Comparison of ENCODE assay signal across 20 cellular contexts in the genomic region with DNA sequence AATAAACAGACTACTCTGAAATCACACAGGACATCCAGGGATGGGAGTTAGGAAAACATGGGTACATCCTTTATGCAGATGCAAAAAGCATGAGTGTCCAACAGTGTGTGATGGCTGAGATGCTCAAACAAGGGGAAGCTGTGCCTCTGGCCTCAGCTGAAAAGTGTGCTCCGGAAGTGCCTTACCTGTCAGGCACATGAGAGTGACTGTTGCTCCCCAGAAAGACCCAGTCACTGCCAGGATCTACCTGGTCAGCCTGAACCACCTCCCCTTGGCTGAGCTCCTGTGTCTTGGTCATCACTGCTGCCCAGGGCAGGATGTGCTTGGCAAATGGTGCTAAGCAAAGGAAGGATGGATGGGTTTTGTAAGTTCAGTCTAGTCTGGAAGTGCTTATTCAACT. TPM values are rescaled to one million over a fixed set of nuclear protein-coding genes. Genes with fewer than 3 reads are reported as not detected.
"Had no signal": no experiment of that assay in that cellular context is flagged by ENCODE, and none has a peak within 500 bp of the region (broad histone marks: within the 10 kb centered on the region; RNA-seq: fewer than 3 reads in every experiment).

No MANE protein-coding gene starts in this region.

- H3K9me3 ChIP-seq: lower lobe of right lung, SJCRH30, tibial artery, vagina had no signal

- H3K36me3 ChIP-seq: lower lobe of right lung, SJCRH30, tibial artery, vagina had no signal

- H3K9me3 Mint-ChIP-seq: activated T-helper 1 cell treated with anti-CD3 and anti-CD28 coated beads, Interleukin-12 subunit alpha, Interleukin-12 subunit beta, Interleukin-2, Interleukin-4 antibody, amounts not matched to agents 30 ng/mL and 10 ng/mL and 1 ng/mL, durations not matched to agents 14 hours and 24 hours and 36 hours; nephron progenitor cell; stimulated activated effector memory CD8-positive, alpha-beta T cell treated with anti-CD3 and anti-CD28 coated beads, Interleukin-12 subunit alpha, Interleukin-12 subunit beta, amount 100 ng/mL, for 72 hours had no signal

- H3K4me1 Mint-ChIP-seq: nephron progenitor cell; stimulated activated effector memory CD8-positive, alpha-beta T cell treated with anti-CD3 and anti-CD28 coated beads, Interleukin-12 subunit alpha, Interleukin-12 subunit beta, amount 100 ng/mL, for 72 hours had no signal

- H3K27ac Mint-ChIP-seq: nephron progenitor cell; stimulated activated effector memory CD8-positive, alpha-beta T cell treated with anti-CD3 and anti-CD28 coated beads, Interleukin-12 subunit alpha, Interleukin-12 subunit beta, amount 100 ng/mL, for 72 hours had no signal

- DNase-seq: activated CD4-positive, alpha-beta T cell treated with anti-CD3 and anti-CD28 coated beads, Interleukin-2, amount 50 U/mL, for 48 hours; activated naive CD4-positive, alpha-beta T cell treated with Interleukin-2 at 50 U/mL for 16 hours; central memory CD4-positive, alpha-beta T cell; cortex of kidney; effector memory CD4-positive, alpha-beta T cell; foreskin melanocyte; lower lobe of right lung; nephron progenitor cell; SJCRH30; stimulated activated CD4-positive, alpha-beta T cell treated with anti-CD3 and anti-CD28 coated beads, Interleukin-12 subunit alpha, Interleukin-12 subunit beta, amount 100 ng/mL, for 4 hours; tibial artery had no signal

- ATAC-seq: activated CD4-positive, CD25-positive, alpha-beta regulatory T cell treated with anti-CD3 and anti-CD28 coated beads, Interleukin-2, amount 50 U/mL, for 24 hours; lower lobe of right lung; sciatic nerve; stimulated activated effector memory CD8-positive, alpha-beta T cell treated with anti-CD3 and anti-CD28 coated beads, Interleukin-12 subunit alpha, Interleukin-12 subunit beta, amount 100 ng/mL, for 72 hours had no signal

- H3K27me3 ChIP-seq: vagina had no signal

- FAIRE-seq: astrocyte had no signal

- H3K27ac ChIP-seq: epithelial cell of prostate, lower lobe of right lung, SJCRH30, tibial artery, vagina had no signal

- H3K36me3 Mint-ChIP-seq: stimulated activated effector memory CD8-positive, alpha-beta T cell treated with anti-CD3 and anti-CD28 coated beads, Interleukin-12 subunit alpha, Interleukin-12 subunit beta, amount 100 ng/mL, for 72 hours had no signal

- H3K4me3 ChIP-seq: lower lobe of right lung, SJCRH30, tibial artery, vagina had no signal

- H3K4me1 ChIP-seq: SJCRH30 had no signal

- H3K4me3 Mint-ChIP-seq: activated T-helper 1 cell treated with anti-CD3 and anti-CD28 coated beads, Interleukin-12 subunit alpha, Interleukin-12 subunit beta, Interleukin-2, Interleukin-4 antibody, amounts not matched to agents 30 ng/mL and 10 ng/mL and 1 ng/mL, durations not matched to agents 14 hours and 24 hours and 36 hours; stimulated activated effector memory CD8-positive, alpha-beta T cell treated with anti-CD3 and anti-CD28 coated beads, Interleukin-12 subunit alpha, Interleukin-12 subunit beta, amount 100 ng/mL, for 72 hours had no signal

RNA-seq across cellular contexts. Expression of a gene that starts 4.0 kb away (rescaled TPM):
- total RNA-seq: activated T-helper 1 cell treated with anti-CD3 and anti-CD28 coated beads, Interleukin-12 subunit alpha, Interleukin-12 subunit beta, Interleukin-2, Interleukin-4 antibody, amounts not matched to agents 30 ng/mL and 10 ng/mL and 1 ng/mL, durations not matched to agents 14 hours and 24 hours and 36 hours; lower lobe of right lung; pulmonary artery endothelial cell; SJCRH30; T-helper 2 cell treated with Interferon-gamma antibody and Interleukin-4, amounts not matched to agents 100 ng/mL and 5 ng/mL, for 36 hours had no signal
